In the genomic region with DNA sequence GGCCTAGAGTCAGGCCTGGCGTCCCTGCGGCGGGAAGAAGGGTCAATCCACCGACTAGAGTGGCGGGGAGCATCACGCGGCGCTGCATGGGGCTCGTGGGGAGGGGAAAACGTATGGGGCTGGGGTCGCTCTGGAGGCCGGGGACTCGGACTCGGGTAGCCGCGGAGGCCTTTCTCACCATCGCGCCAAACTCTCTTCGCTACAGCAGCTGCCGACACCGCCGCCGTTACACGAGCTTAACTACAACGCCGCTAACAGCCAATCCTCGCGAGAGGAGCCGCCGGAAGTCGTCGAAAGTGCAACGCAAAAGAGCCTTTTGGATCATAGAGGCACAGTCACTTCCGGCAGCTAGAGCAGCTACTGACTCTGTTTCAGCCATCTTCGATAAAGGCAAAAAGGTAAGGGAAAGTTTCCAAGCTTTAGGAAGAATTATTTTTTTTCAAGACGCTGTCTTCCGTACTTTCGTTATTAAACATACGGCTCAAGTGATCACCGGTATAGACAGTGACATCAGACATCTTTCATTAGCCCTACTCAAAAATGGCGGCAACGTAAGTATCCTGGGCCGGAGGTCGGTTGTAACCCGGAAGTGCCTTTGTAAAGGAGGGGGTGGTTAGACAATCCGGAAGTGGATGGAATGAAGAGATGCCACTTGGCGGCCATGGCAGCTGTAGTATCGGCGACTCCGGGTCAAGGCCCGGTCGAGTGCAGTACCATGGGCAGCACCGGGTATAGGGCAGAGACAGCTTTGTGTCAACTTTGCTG, we compare ENCODE assay signal across 8 cellular contexts. TPM values are rescaled to one million over a fixed set of nuclear protein-coding genes. Genes with fewer than 3 reads are reported as not detected.
DNase-seq lines count a peak whose midpoint lies in the region; ATAC-seq and TF ChIP-seq lines count a peak whose summit lies in the region.

A gene (minus strand): TSS at position 247 of the 765 bp plus-strand sequence. CDS start 66 bp downstream, at position 181.
A gene with protein sequence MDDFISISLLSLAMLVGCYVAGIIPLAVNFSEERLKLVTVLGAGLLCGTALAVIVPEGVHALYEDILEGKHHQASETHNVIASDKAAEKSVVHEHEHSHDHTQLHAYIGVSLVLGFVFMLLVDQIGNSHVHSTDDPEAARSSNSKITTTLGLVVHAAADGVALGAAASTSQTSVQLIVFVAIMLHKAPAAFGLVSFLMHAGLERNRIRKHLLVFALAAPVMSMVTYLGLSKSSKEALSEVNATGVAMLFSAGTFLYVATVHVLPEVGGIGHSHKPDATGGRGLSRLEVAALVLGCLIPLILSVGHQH (plus strand): TSS at position 640 of the 765 bp plus-strand sequence. CDS start 678 bp downstream, outside the sequence.

- H3K4me1 ChIP-seq in KMS-11 (ENCODE audit: low read depth, poor library complexity, severe bottlenecking): peaks cover 40% of the 10 kb centered on the region
- H3K4me1 ChIP-seq in Peyer's patch: peaks cover 3 to 50% (median 12%) of the 10 kb centered on the region in 4 donors
- peaks cover 46% of the 10 kb centered on the region for H3K4me1 ChIP-seq in muscle layer of colon (ENCODE audit: insufficient read depth, low read length)

- H3K79me2 ChIP-seq in KMS-11 (ENCODE audit: insufficient read depth, low read depth): peaks cover 70% of the 10 kb centered on the region

- TF ChIP-seq CTCF in KMS-11 (conservative IDR thresholded peaks at IDR 0.05; ENCODE audit: low read depth, low read length) (no peak), Peyer's patch (IDR thresholded peaks at IDR 0.05) (no peak)

- ATAC-seq in GM21737 (IDR thresholded peaks at IDR 0.05; ENCODE audit: unreplicated experiment) (peak; percentile 75), esophagus mucosa (peak; percentile 96)

- H3K4me3 ChIP-seq in KMS-11 (IDR thresholded peaks at IDR 0.05; ENCODE audit: insufficient read depth, low read depth, low read length) (no peak within 1 kb of the TSS), Peyer's patch (peak within 1 kb of the TSS; percentile 69 to 91 (median 78)), muscle layer of colon (ENCODE audit: low read depth in 1 of 2, low read length in 2 of 2) (peak within 1 kb of the TSS; percentile 73 to 91)

- no peaks in the 10 kb centered on the region for H3K36me3 ChIP-seq in KMS-11 (ENCODE audit: insufficient read depth)
- H3K36me3 ChIP-seq in Peyer's patch: peaks cover 0 to 31% (median 0%) of the 10 kb centered on the region in 3 donors
- H3K36me3 ChIP-seq in muscle layer of colon (ENCODE audit: insufficient read depth, low read length): peaks cover 25% of the 10 kb centered on the region

- peak within 1 kb of the TSS; percentile 96 for H3K9ac ChIP-seq in KMS-11
- H3K9ac ChIP-seq in muscle layer of colon (ENCODE audit: low read length): peak within 1 kb of the TSS; percentile 80

- H3K27ac ChIP-seq in KMS-11: peak within 1 kb of the TSS; percentile 88
- H3K27ac ChIP-seq in Peyer's patch: peak within 1 kb of the TSS; percentile 86 to 92 (median 88)
- peak within 1 kb of the TSS; percentile 89 for H3K27ac ChIP-seq in muscle layer of colon (ENCODE audit: low read depth, low read length)

- peak; percentile 55 to 65 for TF ChIP-seq POLR2A in Peyer's patch (IDR thresholded peaks at IDR 0.05)

- H3K27me3 ChIP-seq in KMS-11 (ENCODE audit: insufficient read depth, low read depth): no peaks in the 10 kb centered on the region
- H3K27me3 ChIP-seq in Peyer's patch: no peaks in the 10 kb centered on the region
- H3K27me3 ChIP-seq in muscle layer of colon (ENCODE audit: control insufficient read depth in 1 of 2, insufficient read depth in 2 of 2, low read length in 2 of 2): no peaks in the 10 kb centered on the region

- DNase-seq in DMS53 treated with DMSO at 0.1 percent for 48 hours (lab: John Stamatoyannopoulos, UW; ENCODE audit: unreplicated experiment) (peak; percentile 90), Peyer's patch (peak; percentile 95 to 99 (median 96))
- DNase-seq in activated T-cell treated with anti-CD3 and anti-CD28 coated beads, Interleukin-2, amount 50 U/mL, for 48 hours: peak; percentile 92 to 93
- DNase-seq in stimulated activated CD8-positive, alpha-beta memory T cell treated with anti-CD3 and anti-CD28 coated beads, Interleukin-7, amount 100 ng/mL, for 24 hours (ENCODE audit: low read depth): peak; percentile 87

- no peaks in the 10 kb centered on the region for H3K9me3 ChIP-seq in Peyer's patch
- no peaks in the 10 kb centered on the region for H3K9me3 ChIP-seq in muscle layer of colon (ENCODE audit: low read length)

- H4K20me1 ChIP-seq in KMS-11 (ENCODE audit: insufficient read depth): no peaks in the 10 kb centered on the region

- peak within 1 kb of the TSS; percentile 96 for H3K4me2 ChIP-seq in KMS-11

- H2AFZ ChIP-seq in KMS-11 (ENCODE audit: low read depth): peak within 1 kb of the TSS; percentile 85

RNA-seq across cellular contexts. Expression of the first gene that starts in this region (rescaled TPM):
- total RNA-seq in Peyer's patch: 10 to 100 TPM; 35.2 to 99.9 (median 50.4) TPM
- total RNA-seq in esophagus mucosa: 153 TPM

RNA-seq across cellular contexts. Expression of the second gene that starts in this region (rescaled TPM):
- total RNA-seq in Peyer's patch (100 to 1,000 TPM in 1 of 4 donors, 10 to 100 TPM in 3; 30.5 to 113 (median 77.9) TPM), esophagus mucosa (41.3 TPM)
